Comparison of ENCODE assay signal across 9 cellular contexts in the genomic region with DNA sequence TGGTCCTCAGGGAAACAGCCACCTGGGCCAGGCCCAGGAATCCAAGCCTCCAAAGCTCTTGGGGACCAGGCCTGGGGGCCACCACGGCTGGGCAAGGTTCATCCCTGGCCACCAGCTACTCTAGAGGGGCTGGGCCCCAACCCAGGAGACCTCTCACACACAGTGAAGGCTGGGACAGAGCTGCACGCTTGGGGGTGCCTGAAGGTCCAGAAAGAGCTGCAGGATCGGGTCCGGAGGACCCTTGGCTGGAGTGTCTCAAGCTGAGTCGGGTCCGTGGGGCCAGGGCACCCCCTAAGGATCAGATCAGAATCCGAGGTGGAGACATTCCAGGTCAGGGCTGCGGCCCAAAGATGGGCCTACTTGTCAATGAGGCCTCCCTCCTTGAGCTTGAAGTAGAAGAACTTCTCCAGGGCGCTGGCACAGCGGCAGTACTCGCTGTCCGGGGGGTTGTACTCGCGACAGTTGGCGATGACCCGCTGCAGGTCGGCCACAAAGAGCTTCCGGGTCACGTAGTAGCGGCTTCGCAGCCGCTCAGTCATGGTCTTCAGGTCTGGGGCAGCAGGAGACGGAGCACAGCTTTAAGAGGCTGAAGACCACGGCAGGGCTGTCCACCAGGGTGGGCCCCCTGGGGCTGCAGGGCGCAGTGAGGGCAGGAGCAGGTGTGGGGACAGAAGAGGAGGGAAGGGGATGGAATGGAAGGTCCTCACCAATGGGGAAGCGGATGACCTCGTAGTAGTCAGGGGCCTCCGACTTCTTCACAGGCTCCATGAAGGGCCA. TPM values are rescaled to one million over a fixed set of nuclear protein-coding genes. Genes with fewer than 3 reads are reported as not detected.
DNase-seq lines count a peak whose midpoint lies in the region; ATAC-seq and TF ChIP-seq lines count a peak whose summit lies in the region.
"Had no signal": no experiment of that assay in that cellular context is flagged by ENCODE, and none has a peak within 500 bp of the region (broad histone marks: within the 10 kb centered on the region; RNA-seq: fewer than 3 reads in every experiment).

No MANE protein-coding gene starts in this region.

- no peaks in the 10 kb centered on the region for H3K79me2 ChIP-seq in Karpas-422 (ENCODE audit: low read length)

- H3K4me3 ChIP-seq in AG04450 (ENCODE audit: low read depth, low read length) (no peak overlapping the region), Karpas-422 (ENCODE audit: low read length) (peak overlapping the region; percentile 77), neutrophil (ENCODE audit: low read depth in 1 of 2, low read length in 1 of 2) (peak overlapping the region in 1 of 2 experiments; percentile 68)

- H3K4me1 ChIP-seq in Karpas-422 (ENCODE audit: low read length) (peaks cover 56% of the 10 kb centered on the region), neutrophil (ENCODE audit: control insufficient read depth in 1 of 2, insufficient read depth in 1 of 2, low read depth in 1 of 2, low read length in 1 of 2) (peaks cover 16 to 17% of the 10 kb centered on the region in 2 experiments)

- H3K27ac ChIP-seq in AG04450 (ENCODE audit: low read depth, low read length) (peak overlapping the region; percentile 11), Karpas-422 (ENCODE audit: low read length) (peak overlapping the region; percentile 72), cingulate gyrus (ENCODE audit: low read depth, low read length) (peak overlapping the region; percentile 89), neutrophil (peak overlapping the region; percentile 86)

- peak overlapping the region; percentile 91 for H3K4me2 ChIP-seq in Karpas-422 (ENCODE audit: low read depth, low read length, poor library complexity, severe bottlenecking)

- H2AFZ ChIP-seq in Karpas-422 (ENCODE audit: low read length) = no peak overlapping the region

- H4K20me1 ChIP-seq in Karpas-422 (ENCODE audit: insufficient read depth, low read depth, low read length) = no peaks in the 10 kb centered on the region

- no peak for TF ChIP-seq CTCF in AG04450 (IDR thresholded peaks at IDR 0.05; ENCODE audit: low read depth, low read length)
- no peak for TF ChIP-seq CTCF in neutrophil (IDR thresholded peaks at IDR 0.05)

- H3K9me3 ChIP-seq in AG04450 (ENCODE audit: control insufficient read depth, insufficient read depth, low read length) (no peaks in the 10 kb centered on the region; the same call in 1 of the 2 replicates), Karpas-422 (ENCODE audit: low read length) (no peaks in the 10 kb centered on the region), neutrophil (no peaks in the 10 kb centered on the region)

- ATAC-seq in GM18873 (IDR thresholded peaks at IDR 0.05; ENCODE audit: low FRiP score, unreplicated experiment) = no peak
- no peak for ATAC-seq in GM18505 (IDR thresholded peaks at IDR 0.05; ENCODE audit: unreplicated experiment)

- H3K36me3 ChIP-seq in Karpas-422 (ENCODE audit: insufficient read depth, low read length) (no peaks in the 10 kb centered on the region), neutrophil (peaks cover 4% of the 10 kb centered on the region)

- peak overlapping the region; percentile 83 for H3K9ac ChIP-seq in Karpas-422 (ENCODE audit: low read length)

- POLR2A ChIA-PET in AG04450 (lab: Yijun Ruan, JAX) = interaction anchor here (1.9 kb wide), 1 partner anchor 96 kb away, joined by 6 read pairs; a partner anchor contains a TSS

- H3K27me3 ChIP-seq in AG04450 (ENCODE audit: control insufficient read depth, insufficient read depth, low read length) (no peaks in the 10 kb centered on the region), Karpas-422 (ENCODE audit: low read length) (no peaks in the 10 kb centered on the region), neutrophil (no peaks in the 10 kb centered on the region)

- no peaks in the 10 kb centered on the region for H3K9me2 ChIP-seq in Karpas-422 (replicated peaks; ENCODE audit: insufficient read depth, low read length)

- no peak for TF ChIP-seq POLR2A in GM18505 (IDR thresholded peaks at IDR 0.05; ENCODE audit: borderline replicate concordance, extremely low read depth, insufficient read depth, insufficient read length)

- DNase-seq in AG04450 (ENCODE audit: low read depth, low spot score) (no peak), Karpas-422 (no peak), DMS 273 treated with DMSO at 0.1 percent for 48 hours (lab: John Stamatoyannopoulos, UW) (no peak), UCSD-AML1 (lab: John Stamatoyannopoulos, UW; ENCODE audit: unreplicated experiment) (no peak)

- CTCF ChIA-PET in AG04450 (lab: Charles Lee) = interaction anchor here (0.6 to 2.2 kb wide), 5 partner anchors 22 to 150 kb away, joined by 3 to 8 read pairs (median 4); no protein-coding TSS in a partner anchor

RNA-seq across cellular contexts. Expression of a gene that starts 1.0 kb away (rescaled TPM):
- 2.0 and 2.9 TPM in 2 replicates for polyA plus RNA-seq in AG04450 (2011; rRNA removed)
- polyA minus RNA-seq in AG04450 (2011; rRNA and poly(A)+ RNA removed) = 1.9 and 2.8 TPM in 2 replicates
- total RNA-seq in Karpas-422 (2014; rRNA removed; shearing (Covaris generic); ENCODE audit: low replicate concordance) = 12.6 and 20.3 TPM in 2 replicates

RNA-seq across cellular contexts. Expression of a gene that starts 7.7 kb away (rescaled TPM):
- polyA plus RNA-seq in AG04450 (2011; rRNA removed) = 13.6 and 15.5 TPM in 2 replicates
- 7.5 and 12.1 TPM in 2 replicates for polyA minus RNA-seq in AG04450 (2011; rRNA and poly(A)+ RNA removed)
- 26.7 and 34.6 TPM in 2 replicates for total RNA-seq in Karpas-422 (2014; rRNA removed; shearing (Covaris generic); ENCODE audit: low replicate concordance)

RNA-seq across cellular contexts. Expression of a gene that starts 9.1 kb away (rescaled TPM):
- not detected in 2 replicates for polyA plus RNA-seq in AG04450 (2011; rRNA removed)
- 0.13 TPM in 1 of 2 replicates, not detected in the other for polyA minus RNA-seq in AG04450 (2011; rRNA and poly(A)+ RNA removed)
- 0.29 and 0.37 TPM in 2 replicates for total RNA-seq in Karpas-422 (2014; rRNA removed; shearing (Covaris generic); ENCODE audit: low replicate concordance)
- total RNA-seq: HT1080 had no signal

RNA-seq across cellular contexts. Expression of a gene that starts 15.2 kb away (rescaled TPM):
- not detected in 2 replicates for polyA plus RNA-seq in AG04450 (2011; rRNA removed)
- polyA minus RNA-seq in AG04450 (2011; rRNA and poly(A)+ RNA removed) = 0.14 TPM in 1 of 2 replicates, not detected in the other
- total RNA-seq in Karpas-422 (2014; rRNA removed; shearing (Covaris generic); ENCODE audit: low replicate concordance) = not detected in 2 replicates
- total RNA-seq: HT1080 had no signal

RNA-seq across cellular contexts. Expression of a gene that starts 41.3 kb away (rescaled TPM):
- polyA plus RNA-seq in AG04450 (2011; rRNA removed) = 134 and 163 TPM in 2 replicates
- 51.3 and 71.3 TPM in 2 replicates for polyA minus RNA-seq in AG04450 (2011; rRNA and poly(A)+ RNA removed)
- total RNA-seq in Karpas-422 (2014; rRNA removed; shearing (Covaris generic); ENCODE audit: low replicate concordance) = 56.9 and 59.5 TPM in 2 replicates

Comparison
In these comparisons a context has a peak if more than half of its experiments do, and no peak if none do; other contexts are left out.
1. H3K27ac ChIP-seq: peak in every context shown above with its lines; median percentile 89 in cingulate gyrus; 86 in neutrophil; 72 in Karpas-422; 11 in AG04450.